Comparison of ENCODE assay signal across 7 cellular contexts in genomic region chr12:50505945-50506344, GRCh38. TPM values are rescaled to one million over a fixed set of nuclear protein-coding genes. Genes with fewer than 3 reads are reported as not detected.
DNase-seq lines count a peak whose midpoint lies in the region; ATAC-seq and TF ChIP-seq lines count a peak whose summit lies in the region.

No MANE protein-coding gene starts in this region.

- peaks cover 29 to 41% of the 10 kb centered on the region in 2 donors for H3K4me1 Mint-ChIP-seq in effector memory CD8-positive, alpha-beta T cell (ENCODE audit: low read depth in 2 of 2)
- peaks cover 42% of the 10 kb centered on the region for H3K4me1 Mint-ChIP-seq in mesothelial cell of epicardium

- peak overlapping the region; percentile 88 for H3K9ac ChIP-seq in GM23248

- H3K4me1 ChIP-seq in GM23248 (ENCODE audit: insufficient read depth) (peaks cover 23% of the 10 kb centered on the region), Panc1 (ENCODE audit: control insufficient read depth, insufficient read depth, low read length) (peaks cover 23% of the 10 kb centered on the region), urinary bladder (ENCODE audit: insufficient read depth) (no peaks in the 10 kb centered on the region)

- peak overlapping the region; percentile 88 to 90 for H3K27ac Mint-ChIP-seq in effector memory CD8-positive, alpha-beta T cell
- H3K27ac Mint-ChIP-seq in mesothelial cell of epicardium = peak overlapping the region; percentile 91

- DNase-seq in GM23248 (peak; percentile 46), Panc1 (ENCODE audit: low read depth, low spot score) (no peak), mesothelial cell of epicardium (ENCODE audit: low spot score in 2 of 2, unreplicated experiment in 2 of 2) (no peak)
- DNase-seq in effector memory CD8-positive, alpha-beta T cell = no peak

- TF ChIP-seq CTCF in Panc1 (IDR thresholded peaks at IDR 0.05) = no peak
- TF ChIP-seq CTCF in mesothelial cell of epicardium (IDR thresholded peaks at IDR 0.05; ENCODE audit: unreplicated experiment) = no peak

- H3K27me3 ChIP-seq in GM23248 (replicated peaks; ENCODE audit: insufficient read depth) (no peaks in the 10 kb centered on the region), Panc1 (ENCODE audit: control insufficient read depth, insufficient read depth, low read length) (no peaks in the 10 kb centered on the region)

- no peaks in the 10 kb centered on the region for H3K9me2 ChIP-seq in GM23248 (ENCODE audit: insufficient read depth)

- H3K4me3 ChIP-seq in GM23248 (peak overlapping the region; percentile 83), Panc1 (ENCODE audit: low read depth in 2 of 2, low read length in 2 of 2) (peak overlapping the region; percentile 72 to 76), urinary bladder (ENCODE audit: low read depth, low read length) (peak overlapping the region; percentile 63)

- intact Hi-C loops in Panc1 (cut with micrococcal nuclease; ENCODE audit: unreplicated experiment) = loop anchor here (2.0 to 10.0 kb wide), 2 partner anchors 133 to 229 kb away; no protein-coding TSS in a partner anchor

- peak overlapping the region; percentile 96 for H3K4me2 ChIP-seq in GM23248 (ENCODE audit: unreplicated experiment)

- peak overlapping the region; percentile 67 for H3K27ac ChIP-seq in GM23248
- H3K27ac ChIP-seq in Panc1 (ENCODE audit: low read length) = peak overlapping the region; percentile 82
- no peak overlapping the region for H3K27ac ChIP-seq in urinary bladder (ENCODE audit: low read depth)

- H3K36me3 Mint-ChIP-seq in effector memory CD8-positive, alpha-beta T cell (ENCODE audit: insufficient read depth) = peaks cover 8% of the 10 kb centered on the region
- H3K36me3 Mint-ChIP-seq in mesothelial cell of epicardium = no peaks in the 10 kb centered on the region

- POLR2A ChIA-PET in Panc1 (lab: Charles Lee) = interaction anchor here (0.6 to 1.1 kb wide), 2 partner anchors 15 to 30 kb away, joined by 3 to 9 read pairs; no protein-coding TSS in a partner anchor

- BruUV-seq in Panc1 (replicated peaks; lab: Mats Ljungman, UMichigan) = no TSS peak

- no peaks in the 10 kb centered on the region for H4K20me1 ChIP-seq in GM23248 (ENCODE audit: insufficient read depth)

- no peaks in the 10 kb centered on the region for H3K9me3 Mint-ChIP-seq in effector memory CD8-positive, alpha-beta T cell
- H3K9me3 Mint-ChIP-seq in mesothelial cell of epicardium = peaks cover under 1% of the 10 kb centered on the region

- no peaks in the 10 kb centered on the region for H3K27me3 Mint-ChIP-seq in effector memory CD8-positive, alpha-beta T cell
- no peaks in the 10 kb centered on the region for H3K27me3 Mint-ChIP-seq in mesothelial cell of epicardium (ENCODE audit: low read depth)

- WGBS in GM23248 (ENCODE audit: low coverage in 1 of 2, low lambda C conversion rate in 2 of 2, missing lambda C conversion rate in 2 of 2), 2 experiments = 0 to 1% methylated on average over 3 of the region's 3 CpGs
- 1% methylated on average over 3 of the region's 3 CpGs for WGBS in urinary bladder

- in situ Hi-C loops in GM23248 (cut with MboI) (loop anchor here (10.0 kb wide), 1 partner anchor 129 kb away; no protein-coding TSS in a partner anchor), Panc1 (cut with HindIII; ENCODE audit: low pct_unique_long_range_greater_than_20kb, low sequenced_read_pairs) (no loop called here)

- H3K36me3 ChIP-seq in GM23248 (ENCODE audit: low read depth) (no peaks in the 10 kb centered on the region), Panc1 (ENCODE audit: control insufficient read depth, insufficient read depth, low read length) (no peaks in the 10 kb centered on the region; the same call in 1 of the 2 replicates), urinary bladder (ENCODE audit: insufficient read depth) (no peaks in the 10 kb centered on the region)

- H3K4me3 Mint-ChIP-seq in effector memory CD8-positive, alpha-beta T cell = peak overlapping the region; percentile 95
- peak overlapping the region; percentile 91 for H3K4me3 Mint-ChIP-seq in mesothelial cell of epicardium

- peak overlapping the region; percentile 93 for H2AFZ ChIP-seq in GM23248

- CTCF ChIA-PET in Panc1 (lab: Charles Lee) = no interaction called here

- H3K79me2 ChIP-seq in GM23248 (ENCODE audit: insufficient read depth) = peaks cover 58% of the 10 kb centered on the region

- no peaks in the 10 kb centered on the region for H3K9me3 ChIP-seq in GM23248 (ENCODE audit: low read depth)
- H3K9me3 ChIP-seq in Panc1 (ENCODE audit: control insufficient read depth, insufficient read depth, low read depth, low read length) = no peaks in the 10 kb centered on the region

- no peaks in the 10 kb centered on the region for H3F3A ChIP-seq in GM23248 (ENCODE audit: insufficient read depth)

- ATAC-seq in Panc1 (no peak), GM21526 (IDR thresholded peaks at IDR 0.05; ENCODE audit: low FRiP score, unreplicated experiment) (no peak), HG02884 (IDR thresholded peaks at IDR 0.05; ENCODE audit: unreplicated experiment) (no peak)
- ATAC-seq in effector memory CD8-positive, alpha-beta T cell (replicated peaks) = no peak

RNA-seq across cellular contexts. Expression of gene DIP2B, which starts 1.2 kb away (rescaled TPM):
- total RNA-seq in GM23248 (2014; rRNA removed; shearing (Covaris generic)) = 17.9 and 19.5 TPM in 2 replicates
- polyA plus RNA-seq in GM23248 (2016; fragmentation: Nextera tagmentation; extraction: Ambion mirVana) (5.4 and 5.6 TPM in 2 replicates), urinary bladder (7.2 TPM)
- total RNA-seq in Panc1 (2021; ENCODE audit: unreplicated experiment) (30.2 TPM), mesothelial cell of epicardium (29.3 to 32.0 TPM (median 31.3 TPM) in 3 replicates), urinary bladder (48.6 TPM)
- 16.4 TPM for polyA plus RNA-seq in Panc1 (2012; ENCODE audit: insufficient read length)
